Comparison of ENCODE assay signal across 20 cellular contexts in the genomic region with DNA sequence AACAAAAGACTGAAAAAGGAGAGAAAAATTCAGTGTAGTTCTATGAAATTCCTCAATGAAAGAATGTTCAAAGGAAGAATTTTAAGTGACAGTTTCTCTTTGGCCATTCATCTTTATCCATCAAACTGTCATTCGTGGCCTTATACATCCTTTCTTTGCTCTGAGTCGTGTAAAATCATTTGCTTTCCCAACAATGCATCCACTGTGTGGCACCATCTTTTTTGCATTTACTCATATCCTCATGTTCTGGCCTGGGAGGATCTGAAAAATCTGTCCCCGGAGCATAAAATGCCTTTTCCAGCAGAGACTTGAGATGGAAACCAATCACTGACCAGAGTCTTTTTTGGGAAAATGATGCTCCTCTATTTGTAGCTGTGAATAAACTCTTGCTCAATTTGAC.
DNase-seq lines count a peak whose midpoint lies in the region; ATAC-seq and TF ChIP-seq lines count a peak whose summit lies in the region.
"Had no signal": no experiment of that assay in that cellular context is flagged by ENCODE, and none has a peak within 500 bp of the region (broad histone marks: within the 10 kb centered on the region; RNA-seq: fewer than 3 reads in every experiment).

No MANE protein-coding gene starts in this region.

- no peaks in the 10 kb centered on the region for H3K36me3 ChIP-seq in SK-N-SH (replicated peaks in 1 of 2; ENCODE audit: control insufficient read depth in 1 of 2, insufficient read depth in 2 of 2, low read length in 1 of 2)
- no peaks in the 10 kb centered on the region for H3K36me3 ChIP-seq in WERI-Rb-1
- H3K36me3 ChIP-seq in brain microvascular endothelial cell (replicated peaks) = no peaks in the 10 kb centered on the region
- H3K36me3 ChIP-seq: BLaER1, HAP-1 had no signal

- no peak overlapping the region for H2AFZ ChIP-seq in SK-N-SH (ENCODE audit: low read depth)

- no peak for TF ChIP-seq CTCF in SK-N-SH (IDR thresholded peaks at IDR 0.05)
- TF ChIP-seq CTCF in WERI-Rb-1 (IDR thresholded peaks at IDR 0.05; ENCODE audit: low read depth, low read length) = no peak
- no peak for TF ChIP-seq CTCF in brain microvascular endothelial cell (IDR thresholded peaks at IDR 0.05; ENCODE audit: low read depth, low read length, missing control alignments)

- DNase-seq in COLO829 (ENCODE audit: low spot score) (peak; percentile 42), NCI-H226 (peak; percentile 15), SK-N-SH (no peak), foreskin melanocyte (peak; percentile 68), epidermal melanocyte (ENCODE audit: insufficient read length, low spot score) (no peak), WERI-Rb-1 (no peak), brain microvascular endothelial cell (no peak)
- DNase-seq: Calu3; CD4-positive, alpha-beta T cell; CD8-positive, alpha-beta memory T cell; COR-L47; DMS153; DND-41; GF-D8; GOT3; HFFc6 had no signal

- H3K4me1 ChIP-seq in SK-N-SH (ENCODE audit: control insufficient read depth in 1 of 2, insufficient read depth in 2 of 2, low read depth in 1 of 2, low read length in 1 of 2) = 0 out of 4 replicates have a peak, but pooled peaks cover 2 to 5% of the 10 kb centered on the region in 2 experiments
- H3K4me1 ChIP-seq: BLaER1 had no signal

- no peaks in the 10 kb centered on the region for H3F3A ChIP-seq in SK-N-SH (replicated peaks; ENCODE audit: insufficient read depth)

- in situ Hi-C loops in brain microvascular endothelial cell (cut with HindIII; ENCODE audit: low pct_ligation_motif_present, low sequenced_read_pairs) = no loop called here

- WGBS in SK-N-SH (ENCODE audit: low lambda C conversion rate) = 34% methylated on average over 3 of the region's 3 CpGs

- H3K9ac ChIP-seq in SK-N-SH = no peak overlapping the region
- H3K9ac ChIP-seq: BLaER1 had no signal

- CTCF ChIA-PET in SK-N-SH (lab: Yijun Ruan, JAX) = no interaction called here

- ATAC-seq in HG03439 (IDR thresholded peaks at IDR 0.05; ENCODE audit: unreplicated experiment) = no peak

- H3K27me3 ChIP-seq in SK-N-SH (ENCODE audit: insufficient read depth) (no peaks in the 10 kb centered on the region), WERI-Rb-1 (ENCODE audit: insufficient read depth, low read depth, severe bottlenecking) (peaks cover 28% of the 10 kb centered on the region), brain microvascular endothelial cell (replicated peaks) (no peaks in the 10 kb centered on the region)
- H3K27me3 ChIP-seq: BLaER1 had no signal

- no peaks in the 10 kb centered on the region for H4K20me1 ChIP-seq in SK-N-SH (ENCODE audit: insufficient read depth)
- H4K20me1 ChIP-seq: BLaER1 had no signal

- TF ChIP-seq RAD21 in SK-N-SH (IDR thresholded peaks at IDR 0.05; ENCODE audit: low read length) = no peak

- H3K9me2 ChIP-seq in SK-N-SH = no peaks in the 10 kb centered on the region

- H3K4me3 ChIP-seq in SK-N-SH (ENCODE audit: low read depth in 2 of 2, low read length in 1 of 2) (no peak overlapping the region), WERI-Rb-1 (ENCODE audit: low read depth, low read length) (no peak overlapping the region), brain microvascular endothelial cell (ENCODE audit: low read depth, low read length) (no peak overlapping the region)
- H3K4me3 ChIP-seq: BLaER1, HAP-1 had no signal

- no peaks in the 10 kb centered on the region for H3K79me2 ChIP-seq in SK-N-SH (ENCODE audit: insufficient read depth)

- no peak overlapping the region for H3K27ac ChIP-seq in SK-N-SH (ENCODE audit: low read depth in 2 of 2, low read length in 1 of 2)
- no peak overlapping the region for H3K27ac ChIP-seq in WERI-Rb-1
- no peak overlapping the region for H3K27ac ChIP-seq in brain microvascular endothelial cell
- H3K27ac ChIP-seq: 22Rv1, BLaER1 had no signal

- POLR2A ChIA-PET in SK-N-SH (lab: Yijun Ruan, JAX) = no interaction called here

- no peaks in the 10 kb centered on the region for H3K9me3 ChIP-seq in SK-N-SH
- peaks cover 2% of the 10 kb centered on the region for H3K9me3 ChIP-seq in WERI-Rb-1 (ENCODE audit: severe bottlenecking)
- H3K9me3 ChIP-seq: BLaER1, HAP-1 had no signal

- H3K4me2 ChIP-seq in SK-N-SH = no peak overlapping the region
- H3K4me2 ChIP-seq: BLaER1 had no signal

- no peak for TF ChIP-seq EP300 in SK-N-SH (IDR thresholded peaks at IDR 0.05; ENCODE audit: borderline replicate concordance in 1 of 2, low read depth in 1 of 2, low read length in 1 of 2)

TF ChIP-seq in SK-N-SH, 30 proteins besides CTCF, POLR2A, EP300 and RAD21:
- TF ChIP-seq, protein P1, sequence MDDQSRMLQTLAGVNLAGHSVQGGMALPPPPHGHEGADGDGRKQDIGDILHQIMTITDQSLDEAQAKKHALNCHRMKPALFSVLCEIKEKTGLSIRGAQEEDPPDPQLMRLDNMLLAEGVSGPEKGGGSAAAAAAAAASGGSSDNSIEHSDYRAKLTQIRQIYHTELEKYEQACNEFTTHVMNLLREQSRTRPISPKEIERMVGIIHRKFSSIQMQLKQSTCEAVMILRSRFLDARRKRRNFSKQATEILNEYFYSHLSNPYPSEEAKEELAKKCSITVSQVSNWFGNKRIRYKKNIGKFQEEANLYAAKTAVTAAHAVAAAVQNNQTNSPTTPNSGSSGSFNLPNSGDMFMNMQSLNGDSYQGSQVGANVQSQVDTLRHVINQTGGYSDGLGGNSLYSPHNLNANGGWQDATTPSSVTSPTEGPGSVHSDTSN (IDR thresholded peaks at IDR 0.05) = 0 out of 2 replicates have a peak, but pooled peaks have one; percentile 11
- TF ChIP-seq, protein P2, sequence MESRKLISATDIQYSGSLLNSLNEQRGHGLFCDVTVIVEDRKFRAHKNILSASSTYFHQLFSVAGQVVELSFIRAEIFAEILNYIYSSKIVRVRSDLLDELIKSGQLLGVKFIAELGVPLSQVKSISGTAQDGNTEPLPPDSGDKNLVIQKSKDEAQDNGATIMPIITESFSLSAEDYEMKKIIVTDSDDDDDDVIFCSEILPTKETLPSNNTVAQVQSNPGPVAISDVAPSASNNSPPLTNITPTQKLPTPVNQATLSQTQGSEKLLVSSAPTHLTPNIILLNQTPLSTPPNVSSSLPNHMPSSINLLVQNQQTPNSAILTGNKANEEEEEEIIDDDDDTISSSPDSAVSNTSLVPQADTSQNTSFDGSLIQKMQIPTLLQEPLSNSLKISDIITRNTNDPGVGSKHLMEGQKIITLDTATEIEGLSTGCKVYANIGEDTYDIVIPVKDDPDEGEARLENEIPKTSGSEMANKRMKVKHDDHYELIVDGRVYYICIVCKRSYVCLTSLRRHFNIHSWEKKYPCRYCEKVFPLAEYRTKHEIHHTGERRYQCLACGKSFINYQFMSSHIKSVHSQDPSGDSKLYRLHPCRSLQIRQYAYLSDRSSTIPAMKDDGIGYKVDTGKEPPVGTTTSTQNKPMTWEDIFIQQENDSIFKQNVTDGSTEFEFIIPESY (IDR thresholded peaks at IDR 0.05; ENCODE audit: borderline replicate concordance, low read depth) = no peak
- TF ChIP-seq TEAD4 (IDR thresholded peaks at IDR 0.05; ENCODE audit: borderline replicate concordance, insufficient read depth) = no peak

Comparison
In these comparisons a context has a peak if more than half of its experiments do, and no peak if none do; other contexts are left out.
1. DNase-seq: peak in COLO829 (single experiment), NCI-H226 (single experiment) and foreskin melanocyte (single experiment); none in SK-N-SH (single experiment), epidermal melanocyte (single experiment), WERI-Rb-1 (single experiment) and brain microvascular endothelial cell (single experiment).